Comparison of ENCODE assay signal across 30 cellular contexts in the genomic region with DNA sequence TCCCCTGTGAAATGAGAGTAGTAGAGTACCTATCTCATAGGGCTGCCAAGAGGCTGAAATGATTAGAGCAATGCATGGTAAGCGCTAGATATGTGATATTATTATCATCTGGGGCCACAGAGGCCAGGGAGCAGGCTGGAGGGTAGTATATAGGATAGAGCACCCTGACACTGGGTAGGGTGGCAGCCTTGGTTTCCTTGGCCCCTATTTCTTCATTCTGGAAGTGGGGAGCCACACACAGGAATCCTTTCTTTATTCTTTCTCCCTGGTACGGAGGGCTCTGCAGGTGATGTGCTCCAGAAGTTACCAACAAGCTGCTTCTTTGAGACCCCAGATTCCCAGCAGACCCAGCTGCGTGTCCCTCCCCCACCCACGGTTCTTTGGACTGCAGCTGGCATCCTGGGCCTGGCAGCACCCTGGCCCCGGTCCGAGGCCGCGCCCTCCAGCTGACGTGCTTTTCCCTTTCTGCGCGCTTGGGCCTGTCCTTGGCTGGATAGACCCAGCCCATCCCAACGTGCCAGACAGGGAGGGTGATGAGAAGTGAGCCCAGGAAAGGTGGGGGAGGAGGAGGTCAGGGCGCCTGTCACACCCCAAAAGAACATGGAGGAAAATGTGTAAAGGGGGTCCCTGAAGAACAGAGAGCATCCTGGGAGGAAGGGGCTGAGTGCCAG. TPM values are rescaled to one million over a fixed set of nuclear protein-coding genes. Genes with fewer than 3 reads are reported as not detected.
DNase-seq lines count a peak whose midpoint lies in the region; ATAC-seq, FAIRE-seq and TF ChIP-seq lines count a peak whose summit lies in the region.
"Had no signal": no experiment of that assay in that cellular context is flagged by ENCODE, and none has a peak within 500 bp of the region (broad histone marks: within the 10 kb centered on the region; RNA-seq: fewer than 3 reads in every experiment).

No MANE protein-coding gene starts in this region.

- H3K27me3 ChIP-seq in bronchial epithelial cell (ENCODE audit: control insufficient read depth, insufficient read depth, low read length) = no peaks in the 10 kb centered on the region
- no peaks in the 10 kb centered on the region for H3K27me3 ChIP-seq in CD8-positive, alpha-beta memory T cell (ENCODE audit: insufficient read depth, low read length, poor library complexity, severe bottlenecking)
- H3K27me3 ChIP-seq: body of pancreas, thyroid gland had no signal

- H3K9ac ChIP-seq in kidney (ENCODE audit: low read length in 2 of 2) = no peak overlapping the region

- no peaks in the 10 kb centered on the region for H3K36me3 Mint-ChIP-seq in CD8-positive, alpha-beta memory T cell
- H3K36me3 Mint-ChIP-seq: naive B cell had no signal

- DNase-seq in NCI-H2196 treated with DMSO at 0.1 percent for 48 hours (lab: John Stamatoyannopoulos, UW; ENCODE audit: unreplicated experiment) = peak; percentile 20
- peak; percentile 77 for DNase-seq in bronchial epithelial cell (ENCODE audit: low read depth)
- peak; percentile 55 for DNase-seq in kidney
- DNase-seq in putamen (ENCODE audit: low spot score) = peak; percentile 11
- DNase-seq in activated CD4-positive, CD25-positive, alpha-beta regulatory T cell (lab: John Stamatoyannopoulos, UW) = no peak
- no peak for DNase-seq in CD8-positive, alpha-beta memory T cell
- no peak for DNase-seq in NCI-H1048 (lab: John Stamatoyannopoulos, UW)
- DNase-seq: activated CD4-positive, alpha-beta T cell treated with anti-CD3 and anti-CD28 coated beads, Interleukin-2, amount 10 ng/mL, durations not matched to agents 24 days and 14 days; activated naive CD4-positive, alpha-beta T cell; activated T-cell treated with anti-CD3 and anti-CD28 coated beads, Interleukin-2, amount 50 U/mL, for 4 hours; body of pancreas; DMS53; effector memory CD4-positive, alpha-beta T cell; IMR-90; kidney glomerular epithelial cell; naive B cell; NCI-H1436; NCI-H524 treated with DMSO at 0.1 percent for 48 hours; occipital lobe; RPMI8226; stimulated activated CD4-positive, alpha-beta T cell treated with anti-CD3 and anti-CD28 coated beads, Interleukin-12 subunit alpha, Interleukin-12 subunit beta, amount 100 ng/mL, for 4 hours; stimulated activated CD4-positive, alpha-beta T cell treated with anti-CD3 and anti-CD28 coated beads, Interleukin-4, amount 100 ng/mL, for 4 hours; stimulated activated naive CD4-positive, alpha-beta T cell; T-helper 2 cell; thyroid gland had no signal

- CTCF ChIA-PET in CD8-positive, alpha-beta memory T cell (lab: Charles Lee) = interaction anchor here (1.2 kb wide), 1 partner anchor 15 kb away, joined by 3 read pairs; no protein-coding TSS in a partner anchor

- peaks cover 32% of the 10 kb centered on the region for H3K36me3 ChIP-seq in bronchial epithelial cell (ENCODE audit: control insufficient read depth, insufficient read depth, low read length)
- H3K36me3 ChIP-seq in kidney (ENCODE audit: control insufficient read depth in 1 of 2, insufficient read depth in 2 of 2, low read length in 2 of 2) = peaks cover 8 to 32% of the 10 kb centered on the region in 2 donors
- H3K36me3 ChIP-seq in CD8-positive, alpha-beta memory T cell (ENCODE audit: insufficient read depth, low read length) = no peaks in the 10 kb centered on the region
- H3K36me3 ChIP-seq: thyroid gland had no signal

- FAIRE-seq in bronchial epithelial cell (lab: Jason Lieb, UNC) = peak; percentile 28
- FAIRE-seq in kidney (lab: Jason Lieb, UNC) = no peak
- FAIRE-seq: G401.6, GM18507 had no signal

- H3K27ac ChIP-seq in kidney (ENCODE audit: low read depth in 2 of 2, low read length in 2 of 2) = no peak overlapping the region
- H3K27ac ChIP-seq in CD8-positive, alpha-beta memory T cell (ENCODE audit: low read depth, low read length) = no peak overlapping the region
- H3K27ac ChIP-seq: body of pancreas, thyroid gland had no signal

- ATAC-seq in GM21381 (IDR thresholded peaks at IDR 0.05; ENCODE audit: unreplicated experiment) = no peak
- ATAC-seq: activated T-cell treated with anti-CD3 and anti-CD28 coated beads, Interleukin-2, amount 50 U/mL, for 4 hours; body of pancreas; SK-N-SH treated with all-trans-retinoic acid at 6 μM for 48 hours had no signal

- H3K4me3 ChIP-seq in bronchial epithelial cell (ENCODE audit: low read depth, low read length) (no peak overlapping the region), kidney (ENCODE audit: low read length in 2 of 2) (no peak overlapping the region)
- no peak overlapping the region for H3K4me3 ChIP-seq in CD8-positive, alpha-beta memory T cell (ENCODE audit: low read length)
- H3K4me3 ChIP-seq: body of pancreas, thyroid gland had no signal

- intact Hi-C loops in kidney (cut with DNase I) = no loop called here

- H3K27ac Mint-ChIP-seq in CD8-positive, alpha-beta memory T cell = no peak overlapping the region
- H3K27ac Mint-ChIP-seq: activated CD4-positive, alpha-beta T cell treated with anti-CD3 and anti-CD28 coated beads, Interleukin-2, amount 10 ng/mL, durations not matched to agents 24 days and 14 days had no signal

- peaks cover 3 to 6% (median 4%) of the 10 kb centered on the region in 3 donors for H3K4me1 Mint-ChIP-seq in CD8-positive, alpha-beta memory T cell
- H3K4me1 Mint-ChIP-seq: activated CD4-positive, alpha-beta T cell treated with anti-CD3 and anti-CD28 coated beads, Interleukin-2, amount 10 ng/mL, durations not matched to agents 24 days and 14 days had no signal

- no peaks in the 10 kb centered on the region for H3K9me3 ChIP-seq in kidney (ENCODE audit: control insufficient read depth in 1 of 2, low read length in 2 of 2)
- no peaks in the 10 kb centered on the region for H3K9me3 ChIP-seq in CD8-positive, alpha-beta memory T cell (ENCODE audit: low read length)
- H3K9me3 ChIP-seq: body of pancreas, thyroid gland had no signal

- peaks cover 6 to 11% of the 10 kb centered on the region in 2 donors for H3K27me3 Mint-ChIP-seq in CD8-positive, alpha-beta memory T cell
- H3K27me3 Mint-ChIP-seq: naive B cell had no signal

- POLR2A ChIA-PET in CD8-positive, alpha-beta memory T cell (lab: Charles Lee) = no interaction called here

- peaks cover 0 to 7% of the 10 kb centered on the region in 2 donors for H3K4me1 ChIP-seq in kidney (ENCODE audit: control insufficient read depth in 1 of 2, insufficient read depth in 1 of 2, low read depth in 1 of 2, low read length in 2 of 2)
- no peaks in the 10 kb centered on the region for H3K4me1 ChIP-seq in CD8-positive, alpha-beta memory T cell (ENCODE audit: insufficient read depth, low read length)
- H3K4me1 ChIP-seq: thyroid gland had no signal

- no peak overlapping the region for H3K4me3 Mint-ChIP-seq in CD8-positive, alpha-beta memory T cell
- H3K4me3 Mint-ChIP-seq: activated CD4-positive, alpha-beta T cell treated with anti-CD3 and anti-CD28 coated beads, Interleukin-2, amount 10 ng/mL, durations not matched to agents 24 days and 14 days; activated T-cell treated with anti-CD3 and anti-CD28 coated beads, Interleukin-2, amount 50 U/mL, for 4 hours; naive B cell had no signal

- no peaks in the 10 kb centered on the region for H3K9me3 Mint-ChIP-seq in CD8-positive, alpha-beta memory T cell
- H3K9me3 Mint-ChIP-seq: activated CD4-positive, alpha-beta T cell treated with anti-CD3 and anti-CD28 coated beads, Interleukin-2, amount 10 ng/mL, durations not matched to agents 24 days and 14 days; activated T-cell treated with anti-CD3 and anti-CD28 coated beads, Interleukin-2, amount 50 U/mL, for 4 hours; naive B cell had no signal

- TF ChIP-seq CTCF in bronchial epithelial cell (IDR thresholded peaks at IDR 0.05; ENCODE audit: insufficient read depth, low read length, severe bottlenecking) (no peak), kidney (IDR thresholded peaks at IDR 0.05; ENCODE audit: borderline replicate concordance, extremely low read depth, insufficient read depth) (no peak)

RNA-seq across cellular contexts. Expression of a gene that starts 18.2 kb away (rescaled TPM):
- total RNA-seq in bronchial epithelial cell = 28.7 and 39.7 TPM in 2 replicates
- 48.8 TPM for total RNA-seq in kidney
- 22.1 TPM for polyA plus RNA-seq in kidney (ENCODE audit: insufficient read depth, low read depth, low replicate concordance)
- under 1 TPM; 0.09 to 0.24 TPM for total RNA-seq in CD8-positive, alpha-beta memory T cell
- 0.37 TPM for polyA plus RNA-seq in CD8-positive, alpha-beta memory T cell
- total RNA-seq: activated CD4-positive, alpha-beta T cell treated with anti-CD3 and anti-CD28 coated beads, Interleukin-2, amount 10 ng/mL, durations not matched to agents 24 days and 14 days had no signal

RNA-seq across cellular contexts. Expression of a gene that starts 40.1 kb away (rescaled TPM):
- total RNA-seq in bronchial epithelial cell = not detected in 2 replicates
- 0.19 TPM for total RNA-seq in kidney
- not detected for polyA plus RNA-seq in kidney (ENCODE audit: insufficient read depth, low read depth, low replicate concordance)
- total RNA-seq in CD8-positive, alpha-beta memory T cell = under 1 TPM; 0.18 to 0.44 TPM
- 34.0 TPM for polyA plus RNA-seq in CD8-positive, alpha-beta memory T cell
- total RNA-seq: activated CD4-positive, alpha-beta T cell treated with anti-CD3 and anti-CD28 coated beads, Interleukin-2, amount 10 ng/mL, durations not matched to agents 24 days and 14 days; IMR-90; M059J; occipital lobe had no signal
- polyA plus RNA-seq: IMR-90 had no signal

Comparison
In these comparisons a context has a peak if more than half of its experiments do, and no peak if none do; other contexts are left out.
1. DNase-seq: peak in NCI-H2196 treated with DMSO at 0.1 percent for 48 hours (single experiment), bronchial epithelial cell (single experiment), kidney (single experiment) and putamen (single experiment); none in activated CD4-positive, CD25-positive, alpha-beta regulatory T cell (0 of 4), CD8-positive, alpha-beta memory T cell (0 of 5) and NCI-H1048 (single experiment).
2. RNA of a gene that starts 18.2 kb away (total RNA-seq): 48.8 TPM in kidney (single experiment) and 28.7 to 39.7 TPM in bronchial epithelial cell; 0.09 to 0.24 TPM in CD8-positive, alpha-beta memory T cell; every median in the first group is over 10 times any median in the second.